ENCODE assay signal across 8 cellular contexts in the genomic region with DNA sequence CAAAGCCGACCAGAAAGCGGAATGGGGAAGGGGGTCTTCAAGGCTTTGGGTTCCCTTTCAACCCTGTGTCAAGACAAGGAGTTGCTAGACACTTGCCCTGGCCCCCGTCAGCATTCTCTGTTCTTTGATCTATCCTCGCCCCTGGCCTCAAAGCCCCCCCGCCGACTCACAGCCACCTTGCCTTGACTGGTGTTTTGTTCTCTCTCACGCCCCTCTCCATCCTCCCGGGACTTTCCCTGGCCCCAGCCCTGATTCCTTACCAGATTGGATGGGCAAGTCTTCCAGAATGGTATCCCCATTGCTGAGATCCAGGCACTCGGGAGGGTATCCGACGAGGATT. TPM values are rescaled to one million over a fixed set of nuclear protein-coding genes. Genes with fewer than 3 reads are reported as not detected.
A peak's percentile ranks its signal among the peaks of the same experiment; 100 is the strongest.
DNase-seq lines count a peak whose midpoint lies in the region; ATAC-seq lines count a peak whose summit lies in the region.

No MANE protein-coding gene starts in this region.

- peaks cover 10% of the 10 kb centered on the region; the same call in 1 of the 2 replicates for H3K36me3 ChIP-seq in iPS DF 6.9 (ENCODE audit: control insufficient read depth, insufficient read depth, low read length)

- no CpG with 5 or more reads among the region's 11 CpGs for WGBS in iPS DF 6.9 (ENCODE audit: insufficient coverage, insufficient read length)

- peak overlapping the region; percentile 100 for H3K4me3 Mint-ChIP-seq in activated naive CD4-positive, alpha-beta T cell treated with anti-CD3 and anti-CD28 coated beads, Interleukin-2, amount 10 ng/mL, durations not matched to agents 7 days and 5 days
- peak overlapping the region; percentile 91 for H3K4me3 Mint-ChIP-seq in stimulated activated memory B cell treated with anti-CD40 and anti-IgM and Interleukin-4, amounts not matched to agents 10 μg/mL and 1 μg/mL and 100 μg/mL, for 72 hours

- CTCF ChIA-PET in activated naive CD4-positive, alpha-beta T cell treated with anti-CD3 and anti-CD28 coated beads, Interleukin-2, amount 10 ng/mL, durations not matched to agents 7 days and 5 days (lab: Charles Lee): interaction anchor here (0.7 to 2.4 kb wide), 14 partner anchors 10 to 449 kb away, joined by 3 to 20 read pairs (median 6); no protein-coding TSS in a partner anchor

- H3K9me3 ChIP-seq in iPS DF 6.9 (ENCODE audit: control insufficient read depth, insufficient read depth, low read length): no peaks in the 10 kb centered on the region

- H3K4me1 ChIP-seq in iPS DF 6.9 (ENCODE audit: control insufficient read depth, insufficient read depth, low read length): no peaks in the 10 kb centered on the region

- peak overlapping the region; percentile 95 for H3K4me3 ChIP-seq in iPS DF 6.9 (ENCODE audit: low read length)

- intact Hi-C loops in Right ventricle myocardium inferior (cut with DNase I) (loop anchor here (1.0 to 10.0 kb wide), 2 partner anchors 27 to 264 kb away; no protein-coding TSS in a partner anchor), left cardiac atrium (cut with DNase I) (loop anchor here in 1 of 2 donors (2.0 kb wide), 1 partner anchor 28 kb away; no protein-coding TSS in a partner anchor)

- H3K4me1 Mint-ChIP-seq in activated naive CD4-positive, alpha-beta T cell treated with anti-CD3 and anti-CD28 coated beads, Interleukin-2, amount 10 ng/mL, durations not matched to agents 7 days and 5 days: peaks cover 74% of the 10 kb centered on the region
- peaks cover 64% of the 10 kb centered on the region for H3K4me1 Mint-ChIP-seq in stimulated activated memory B cell treated with anti-CD40 and anti-IgM and Interleukin-4, amounts not matched to agents 10 μg/mL and 1 μg/mL and 100 μg/mL, for 72 hours

- H3K27me3 Mint-ChIP-seq in activated naive CD4-positive, alpha-beta T cell treated with anti-CD3 and anti-CD28 coated beads, Interleukin-2, amount 10 ng/mL, durations not matched to agents 7 days and 5 days: peaks cover 17% of the 10 kb centered on the region
- no peaks in the 10 kb centered on the region for H3K27me3 Mint-ChIP-seq in stimulated activated memory B cell treated with anti-CD40 and anti-IgM and Interleukin-4, amounts not matched to agents 10 μg/mL and 1 μg/mL and 100 μg/mL, for 72 hours

- H3K27ac ChIP-seq in iPS DF 6.9 (ENCODE audit: low read length): no peak overlapping the region

- DNase-seq in Right ventricle myocardium inferior (ENCODE audit: missing footprints): peak; percentile 69
- DNase-seq in left cardiac atrium: no peak
- peak; percentile 50 for DNase-seq in activated naive CD4-positive, alpha-beta T cell treated with anti-CD3 and anti-CD28 coated beads, Interleukin-2, amount 10 ng/mL, durations not matched to agents 7 days and 5 days
- no peak for DNase-seq in iPS DF 6.9 (ENCODE audit: low read depth, low spot score)
- DNase-seq in HK-2 (ENCODE audit: unreplicated experiment): no peak
- DNase-seq in activated effector memory CD4-positive, alpha-beta T cell treated with anti-CD3 and anti-CD28 coated beads, Interleukin-2, amount 50 U/mL, for 16 hours: no peak
- no peak for DNase-seq in left lobe of liver (ENCODE audit: low spot score)

- ATAC-seq in Right ventricle myocardium inferior (no peak), left cardiac atrium (no peak), left lobe of liver (no peak)
- ATAC-seq in stimulated activated memory B cell treated with anti-CD40 and anti-IgM and Interleukin-4, amounts not matched to agents 10 μg/mL and 1 μg/mL and 100 μg/mL, for 72 hours: no peak

- peaks cover 3% of the 10 kb centered on the region for H3K9me3 Mint-ChIP-seq in activated naive CD4-positive, alpha-beta T cell treated with anti-CD3 and anti-CD28 coated beads, Interleukin-2, amount 10 ng/mL, durations not matched to agents 7 days and 5 days
- H3K9me3 Mint-ChIP-seq in stimulated activated memory B cell treated with anti-CD40 and anti-IgM and Interleukin-4, amounts not matched to agents 10 μg/mL and 1 μg/mL and 100 μg/mL, for 72 hours: no peaks in the 10 kb centered on the region

- H3K36me3 Mint-ChIP-seq in activated naive CD4-positive, alpha-beta T cell treated with anti-CD3 and anti-CD28 coated beads, Interleukin-2, amount 10 ng/mL, durations not matched to agents 7 days and 5 days: peaks cover 35% of the 10 kb centered on the region
- no peaks in the 10 kb centered on the region for H3K36me3 Mint-ChIP-seq in stimulated activated memory B cell treated with anti-CD40 and anti-IgM and Interleukin-4, amounts not matched to agents 10 μg/mL and 1 μg/mL and 100 μg/mL, for 72 hours

- H3K27me3 ChIP-seq in iPS DF 6.9 (ENCODE audit: control insufficient read depth, insufficient read depth, low read length): no peaks in the 10 kb centered on the region

- peak overlapping the region; percentile 98 for H3K27ac Mint-ChIP-seq in activated naive CD4-positive, alpha-beta T cell treated with anti-CD3 and anti-CD28 coated beads, Interleukin-2, amount 10 ng/mL, durations not matched to agents 7 days and 5 days
- H3K27ac Mint-ChIP-seq in stimulated activated memory B cell treated with anti-CD40 and anti-IgM and Interleukin-4, amounts not matched to agents 10 μg/mL and 1 μg/mL and 100 μg/mL, for 72 hours: peak overlapping the region; percentile 91

RNA-seq across cellular contexts. Expression of a gene that starts 0.6 kb away (rescaled TPM):
- total RNA-seq in Right ventricle myocardium inferior: 5.2 TPM
- total RNA-seq in left cardiac atrium: 1 to 10 TPM; 3.4 to 5.9 TPM
- 3.0 TPM for total RNA-seq in left lobe of liver

RNA-seq across cellular contexts. Expression of a gene that starts 2.7 kb away (rescaled TPM):
- total RNA-seq in Right ventricle myocardium inferior: 68.2 TPM
- total RNA-seq in left cardiac atrium: 10 to 100 TPM; 28.2 to 42.8 TPM
- total RNA-seq in left lobe of liver: 4.1 TPM

RNA-seq across cellular contexts. Expression of a gene that starts 17.8 kb away (rescaled TPM):
- 1.2 TPM for total RNA-seq in Right ventricle myocardium inferior
- total RNA-seq in left cardiac atrium: under 1 TPM; 0.06 to 0.10 TPM
- 0.55 TPM for total RNA-seq in left lobe of liver

RNA-seq across cellular contexts. Expression of a gene that starts 38.3 kb away (rescaled TPM):
- total RNA-seq in Right ventricle myocardium inferior: not detected
- total RNA-seq in left cardiac atrium: 1 to 10 TPM in 1 of 2 donors, not detected in 1; 2.4 TPM
- 223 TPM for total RNA-seq in left lobe of liver

RNA-seq across cellular contexts. Expression of a gene that starts 53.6 kb away (rescaled TPM):
- not detected for total RNA-seq in Right ventricle myocardium inferior
- total RNA-seq in left cardiac atrium: not detected
- total RNA-seq in left lobe of liver: 792 TPM

Comparison
In these comparisons a context has a peak if more than half of its experiments do, and no peak if none do; other contexts are left out.
1. DNase-seq: peak in Right ventricle myocardium inferior (single experiment) and activated naive CD4-positive, alpha-beta T cell treated with anti-CD3 and anti-CD28 coated beads, Interleukin-2, amount 10 ng/mL, durations not matched to agents 7 days and 5 days (single experiment); none in left cardiac atrium (single experiment), iPS DF 6.9 (single experiment), HK-2 (single experiment), activated effector memory CD4-positive, alpha-beta T cell treated with anti-CD3 and anti-CD28 coated beads, Interleukin-2, amount 50 U/mL, for 16 hours (single experiment) and left lobe of liver (single experiment).